Comparison of ENCODE assay signal across 16 cellular contexts in the genomic region with DNA sequence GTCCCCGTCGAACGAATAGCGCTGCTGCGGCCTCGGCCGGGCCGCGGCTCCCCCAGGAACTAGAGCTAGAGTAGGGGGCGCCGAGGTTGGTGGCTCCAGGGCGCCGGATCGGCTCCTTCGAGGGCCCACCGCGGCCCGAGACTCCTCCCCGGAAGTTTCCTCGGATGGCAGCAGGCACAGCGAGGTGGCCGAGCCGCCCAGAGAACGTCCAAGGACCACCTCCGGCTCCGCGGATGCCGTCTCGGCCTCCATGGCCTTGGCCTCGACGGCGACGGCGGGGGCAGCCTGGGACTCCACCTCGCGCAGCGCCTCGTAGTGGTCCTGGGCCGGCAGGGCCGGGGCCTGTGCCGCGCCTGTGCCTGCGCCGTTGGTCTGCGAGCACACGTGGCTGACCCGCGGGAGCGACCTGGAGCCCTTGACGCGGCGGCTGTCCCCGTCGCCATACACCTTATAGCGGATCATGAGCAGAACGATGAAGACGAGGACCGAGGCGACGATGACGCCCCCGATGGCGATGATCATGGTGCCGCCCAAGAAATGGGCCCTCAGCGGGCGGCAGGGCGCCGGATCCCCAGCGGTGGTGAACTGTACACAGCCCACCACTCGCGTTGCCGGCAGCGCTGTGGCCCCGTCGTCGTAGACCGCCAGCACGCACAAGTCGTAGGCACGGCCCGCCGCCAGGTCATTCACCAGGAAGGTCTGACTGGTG. TPM values are rescaled to one million over a fixed set of nuclear protein-coding genes. Genes with fewer than 3 reads are reported as not detected.
A peak's percentile ranks its signal among the peaks of the same experiment; 100 is the strongest.
DNase-seq lines count a peak whose midpoint lies in the region; ATAC-seq and TF ChIP-seq lines count a peak whose summit lies in the region.
"Had no signal": no experiment of that assay in that cellular context is flagged by ENCODE, and none has a peak within 500 bp of the region (broad histone marks: within the 10 kb centered on the region; RNA-seq: fewer than 3 reads in every experiment).

No MANE protein-coding gene starts in this region.

- peaks cover 59% of the 10 kb centered on the region for H3K27me3 Mint-ChIP-seq in osteocyte (ENCODE audit: unreplicated experiment)
- peaks cover 7% of the 10 kb centered on the region for H3K27me3 Mint-ChIP-seq in activated CD8-positive, alpha-beta T cell treated with anti-CD3 and anti-CD28 coated beads, Interleukin-2, amount 10 ng/mL, durations not matched to agents 7 days and 5 days (ENCODE audit: low read depth)
- H3K27me3 Mint-ChIP-seq: activated T-helper 17 cell treated with anti-CD3 and anti-CD28 coated beads, Interleukin-2, amount 50 U/mL, for 72 hours had no signal

- H3K4me1 ChIP-seq in NT2/D1 (ENCODE audit: insufficient read depth, insufficient read length) = peaks cover 10% of the 10 kb centered on the region
- H3K4me1 ChIP-seq in iPS-15b (ENCODE audit: control insufficient read depth, insufficient read depth, low read length) = peaks cover 14% of the 10 kb centered on the region

- H3K9ac ChIP-seq in NT2/D1 (ENCODE audit: insufficient read length, low read depth) = peak overlapping the region; percentile 89
- no peak overlapping the region for H3K9ac ChIP-seq in iPS-15b (ENCODE audit: low read depth, low read length)

- TF ChIP-seq CTCF in osteocyte (IDR thresholded peaks at IDR 0.05) = peak; percentile 17

- peak; percentile 13 for DNase-seq in AG20443 (ENCODE audit: low spot score)
- DNase-seq in NT2/D1 (ENCODE audit: low read depth, low spot score) = no peak
- no peak for DNase-seq in osteocyte (ENCODE audit: extremely low spot score, unreplicated experiment)
- no peak for DNase-seq in medulla oblongata (ENCODE audit: extremely low spot score)
- no peak for DNase-seq in activated CD8-positive, alpha-beta T cell treated with anti-CD3 and anti-CD28 coated beads, Interleukin-2, amount 10 ng/mL, durations not matched to agents 7 days and 5 days
- no peak for DNase-seq in mucosa of gallbladder (ENCODE audit: low spot score)
- DNase-seq: activated CD4-positive, alpha-beta T cell treated with anti-CD3 and anti-CD28 coated beads, Interleukin-2, amount 10 ng/mL, durations not matched to agents 7 days and 5 days; natural killer cell; stimulated activated CD8-positive, alpha-beta memory T cell treated with anti-CD3 and anti-CD28 coated beads, Interleukin-4, amount 100 ng/mL, for 48 hours had no signal

- H3K4me3 ChIP-seq in NT2/D1 (ENCODE audit: insufficient read length, low read depth) (peak overlapping the region; percentile 63), iPS-15b (ENCODE audit: low read depth, low read length) (peak overlapping the region; percentile 74)
- H3K4me3 ChIP-seq: PC-9 had no signal

- H3K9me3 Mint-ChIP-seq in osteocyte (ENCODE audit: unreplicated experiment) = no peaks in the 10 kb centered on the region
- H3K9me3 Mint-ChIP-seq in activated CD8-positive, alpha-beta T cell treated with anti-CD3 and anti-CD28 coated beads, Interleukin-2, amount 10 ng/mL, durations not matched to agents 7 days and 5 days (ENCODE audit: insufficient read depth) = no peaks in the 10 kb centered on the region
- H3K9me3 Mint-ChIP-seq: activated CD4-positive, alpha-beta T cell treated with anti-CD3 and anti-CD28 coated beads, Interleukin-2, amount 10 ng/mL, durations not matched to agents 7 days and 5 days; activated T-helper 17 cell treated with anti-CD3 and anti-CD28 coated beads, Interleukin-2, amount 50 U/mL, for 72 hours; immature natural killer cell; natural killer cell had no signal

- H3K27ac Mint-ChIP-seq in osteocyte (ENCODE audit: unreplicated experiment) = no peak overlapping the region
- H3K27ac Mint-ChIP-seq in activated CD8-positive, alpha-beta T cell treated with anti-CD3 and anti-CD28 coated beads, Interleukin-2, amount 10 ng/mL, durations not matched to agents 7 days and 5 days = no peak overlapping the region
- H3K27ac Mint-ChIP-seq: activated CD4-positive, alpha-beta T cell treated with anti-CD3 and anti-CD28 coated beads, Interleukin-2, amount 10 ng/mL, durations not matched to agents 7 days and 5 days; activated T-helper 17 cell treated with anti-CD3 and anti-CD28 coated beads, Interleukin-2, amount 50 U/mL, for 72 hours; brain; natural killer cell had no signal

- no peak overlapping the region for H3K4me3 Mint-ChIP-seq in osteocyte (ENCODE audit: unreplicated experiment)
- H3K4me3 Mint-ChIP-seq in activated CD8-positive, alpha-beta T cell treated with anti-CD3 and anti-CD28 coated beads, Interleukin-2, amount 10 ng/mL, durations not matched to agents 7 days and 5 days = no peak overlapping the region
- H3K4me3 Mint-ChIP-seq: activated CD4-positive, alpha-beta T cell treated with anti-CD3 and anti-CD28 coated beads, Interleukin-2, amount 10 ng/mL, durations not matched to agents 7 days and 5 days; activated T-helper 17 cell treated with anti-CD3 and anti-CD28 coated beads, Interleukin-2, amount 50 U/mL, for 72 hours; natural killer cell had no signal

- H3K36me3 ChIP-seq in NT2/D1 (ENCODE audit: insufficient read depth, insufficient read length, low read length) (no peaks in the 10 kb centered on the region), iPS-15b (ENCODE audit: control insufficient read depth, insufficient read depth, low read length) (no peaks in the 10 kb centered on the region)

- H3K27me3 ChIP-seq in NT2/D1 (ENCODE audit: insufficient read depth, insufficient read length) (peaks cover 5% of the 10 kb centered on the region), iPS-15b (ENCODE audit: control insufficient read depth, insufficient read depth, low read length) (peaks cover 12% of the 10 kb centered on the region)

- POLR2A ChIA-PET in activated CD8-positive, alpha-beta T cell treated with anti-CD3 and anti-CD28 coated beads, Interleukin-2, amount 10 ng/mL, durations not matched to agents 7 days and 5 days (lab: Charles Lee) = no interaction called here

- no peak for ATAC-seq in activated CD8-positive, alpha-beta T cell treated with anti-CD3 and anti-CD28 coated beads, Interleukin-2, amount 10 ng/mL, durations not matched to agents 7 days and 5 days
- no peak for ATAC-seq in GM21717 (IDR thresholded peaks at IDR 0.05; ENCODE audit: unreplicated experiment)

- H3K9me3 ChIP-seq in NT2/D1 (ENCODE audit: insufficient read depth, low read length) (no peaks in the 10 kb centered on the region), iPS-15b (ENCODE audit: control insufficient read depth, insufficient read depth, low read length) (no peaks in the 10 kb centered on the region)

- CTCF ChIA-PET in activated CD8-positive, alpha-beta T cell treated with anti-CD3 and anti-CD28 coated beads, Interleukin-2, amount 10 ng/mL, durations not matched to agents 7 days and 5 days (lab: Charles Lee) = no interaction called here

- H3K4me1 Mint-ChIP-seq in osteocyte (ENCODE audit: unreplicated experiment) = peaks cover 4% of the 10 kb centered on the region
- H3K4me1 Mint-ChIP-seq in activated CD8-positive, alpha-beta T cell treated with anti-CD3 and anti-CD28 coated beads, Interleukin-2, amount 10 ng/mL, durations not matched to agents 7 days and 5 days (ENCODE audit: low read depth) = peaks cover 23% of the 10 kb centered on the region
- H3K4me1 Mint-ChIP-seq: activated CD4-positive, alpha-beta T cell treated with anti-CD3 and anti-CD28 coated beads, Interleukin-2, amount 10 ng/mL, durations not matched to agents 7 days and 5 days had no signal

- peaks cover 2% of the 10 kb centered on the region for H3K36me3 Mint-ChIP-seq in osteocyte (ENCODE audit: unreplicated experiment)
- H3K36me3 Mint-ChIP-seq in activated CD8-positive, alpha-beta T cell treated with anti-CD3 and anti-CD28 coated beads, Interleukin-2, amount 10 ng/mL, durations not matched to agents 7 days and 5 days (ENCODE audit: low read depth) = peaks cover 35% of the 10 kb centered on the region

RNA-seq across cellular contexts. Expression of gene IFNL1, which starts 11.8 kb away (rescaled TPM):
- not detected in 2 replicates for total RNA-seq in osteocyte
- total RNA-seq in activated CD8-positive, alpha-beta T cell treated with anti-CD3 and anti-CD28 coated beads, Interleukin-2, amount 10 ng/mL, durations not matched to agents 7 days and 5 days = under 1 TPM in 1 of 2 experiments, not detected in 1; 0.29 TPM
- not detected for total RNA-seq in mucosa of gallbladder
- total RNA-seq: activated CD4-positive, alpha-beta T cell treated with anti-CD3 and anti-CD28 coated beads, Interleukin-2, amount 10 ng/mL, durations not matched to agents 7 days and 5 days; PC-9; T-helper 1 cell treated with Interleukin-12 subunit alpha and Interleukin-12 subunit beta and Interleukin-4 antibody, amounts not matched to agents 30 ng/mL and 1 ng/mL, for 36 hours had no signal

RNA-seq across cellular contexts. Expression of gene LRFN1, which starts 12.7 kb away (rescaled TPM):
- total RNA-seq in osteocyte (0.31 and 0.35 TPM in 2 replicates), mucosa of gallbladder (1.6 TPM)
- total RNA-seq in activated CD8-positive, alpha-beta T cell treated with anti-CD3 and anti-CD28 coated beads, Interleukin-2, amount 10 ng/mL, durations not matched to agents 7 days and 5 days = 1 to 10 TPM; 8.0 to 8.3 TPM

RNA-seq across cellular contexts. Expression of gene GMFG, which starts 27.9 kb away (rescaled TPM):
- total RNA-seq in osteocyte (not detected in 2 replicates), mucosa of gallbladder (29.0 TPM)
- 100 to 1,000 TPM; 471 to 482 TPM for total RNA-seq in activated CD8-positive, alpha-beta T cell treated with anti-CD3 and anti-CD28 coated beads, Interleukin-2, amount 10 ng/mL, durations not matched to agents 7 days and 5 days
- total RNA-seq: PC-9 had no signal

RNA-seq across cellular contexts. Expression of gene SAMD4B, which starts 34.2 kb away (rescaled TPM):
- total RNA-seq in osteocyte (100 and 101 TPM in 2 replicates), mucosa of gallbladder (106 TPM)
- total RNA-seq in activated CD8-positive, alpha-beta T cell treated with anti-CD3 and anti-CD28 coated beads, Interleukin-2, amount 10 ng/mL, durations not matched to agents 7 days and 5 days = 10 to 100 TPM; 43.7 to 44.5 TPM

RNA-seq across cellular contexts. Expression of gene IFNL2, which starts 39.8 kb away (rescaled TPM):
- not detected in 2 replicates for total RNA-seq in osteocyte
- not detected for total RNA-seq in activated CD8-positive, alpha-beta T cell treated with anti-CD3 and anti-CD28 coated beads, Interleukin-2, amount 10 ng/mL, durations not matched to agents 7 days and 5 days
- not detected for total RNA-seq in mucosa of gallbladder
- total RNA-seq: activated CD4-positive, alpha-beta T cell treated with anti-CD3 and anti-CD28 coated beads, Interleukin-2, amount 10 ng/mL, durations not matched to agents 7 days and 5 days; activated T-helper 17 cell treated with anti-CD3 and anti-CD28 coated beads, Interleukin-2, amount 50 U/mL, for 72 hours; natural killer cell; PC-9; T-helper 1 cell treated with Interleukin-12 subunit alpha and Interleukin-12 subunit beta and Interleukin-4 antibody, amounts not matched to agents 30 ng/mL and 1 ng/mL, for 36 hours had no signal

Comparison
In these comparisons a context has a peak if more than half of its experiments do, and no peak if none do; other contexts are left out.
1. RNA of gene GMFG, which starts 27.9 kb away (total RNA-seq): 471 to 482 TPM in activated CD8-positive, alpha-beta T cell treated with anti-CD3 and anti-CD28 coated beads, Interleukin-2, amount 10 ng/mL, durations not matched to agents 7 days and 5 days and 29.0 TPM in mucosa of gallbladder (single experiment); not detected in osteocyte; every median in the first group is over 10 times any median in the second.